In genomic region chr10:132418520-132419416, GRCh38 we compare ENCODE assay signal across 8 cellular contexts. TPM values are rescaled to one million over a fixed set of nuclear protein-coding genes. Genes with fewer than 3 reads are reported as not detected.
DNase-seq lines count a peak whose midpoint lies in the region; ATAC-seq and TF ChIP-seq lines count a peak whose summit lies in the region.

No MANE protein-coding gene starts in this region.

- no peaks in the 10 kb centered on the region for H3K27me3 Mint-ChIP-seq in effector memory CD8-positive, alpha-beta T cell

- H3K4me3 Mint-ChIP-seq in effector memory CD8-positive, alpha-beta T cell = no peak overlapping the region

- H3K9me3 Mint-ChIP-seq in effector memory CD8-positive, alpha-beta T cell = no peaks in the 10 kb centered on the region

- peaks cover 14 to 17% of the 10 kb centered on the region in 2 donors for H3K4me1 Mint-ChIP-seq in effector memory CD8-positive, alpha-beta T cell (ENCODE audit: low read depth in 2 of 2)

- ATAC-seq in foreskin keratinocyte = peak; percentile 54
- ATAC-seq in sciatic nerve = peak; percentile 18
- ATAC-seq in effector memory CD8-positive, alpha-beta T cell (replicated peaks) = no peak
- ATAC-seq in GM18511 (IDR thresholded peaks at IDR 0.05; ENCODE audit: unreplicated experiment) = no peak

- H3K36me3 Mint-ChIP-seq in effector memory CD8-positive, alpha-beta T cell (ENCODE audit: insufficient read depth) = peaks cover 17% of the 10 kb centered on the region

- H3K27me3 ChIP-seq in foreskin keratinocyte = no peaks in the 10 kb centered on the region

- TF ChIP-seq CTCF in foreskin keratinocyte (conservative IDR thresholded peaks at IDR 0.05) = no peak

- DNase-seq in H4 (ENCODE audit: low spot score) = peak; percentile 41
- peak; percentile 60 for DNase-seq in NCI-H526 treated with DMSO at 0.1 percent for 48 hours (lab: John Stamatoyannopoulos, UW)
- DNase-seq in foreskin keratinocyte = peak in 1 of 2 donors; percentile 42
- no peak for DNase-seq in sciatic nerve (ENCODE audit: low spot score)
- no peak for DNase-seq in effector memory CD8-positive, alpha-beta T cell
- DNase-seq in GM03348 (ENCODE audit: low spot score) = no peak
- DNase-seq in activated T-cell treated with anti-CD3 and anti-CD28 coated beads, Interleukin-2, amount 50 U/mL, for 48 hours = no peak

- peaks cover 21% of the 10 kb centered on the region for H3K4me1 ChIP-seq in foreskin keratinocyte

- intact Hi-C loops in sciatic nerve (cut with DNase I) = no loop called here

- H3K27ac Mint-ChIP-seq in effector memory CD8-positive, alpha-beta T cell = no peak overlapping the region

- peak overlapping the region; percentile 57 for H3K27ac ChIP-seq in foreskin keratinocyte

RNA-seq across cellular contexts. Expression of gene PWWP2B, which starts 21.8 kb away (rescaled TPM):
- 2.2 and 6.2 TPM in 2 replicates for total RNA-seq in H4 (2014; rRNA removed; shearing (Covaris generic))
- 10.5 and 12.5 TPM in 2 replicates for total RNA-seq in foreskin keratinocyte
- polyA plus RNA-seq in foreskin keratinocyte = 11.0 and 14.0 TPM in 2 replicates
- 13.3 TPM for total RNA-seq in sciatic nerve

Comparison
In these comparisons a context has a peak if more than half of its experiments do, and no peak if none do; other contexts are left out.
1. DNase-seq: peak in H4 (single experiment) and NCI-H526 treated with DMSO at 0.1 percent for 48 hours (single experiment); none in sciatic nerve (single experiment), effector memory CD8-positive, alpha-beta T cell (0 of 3), GM03348 (single experiment) and activated T-cell treated with anti-CD3 and anti-CD28 coated beads, Interleukin-2, amount 50 U/mL, for 48 hours (0 of 2).
2. ATAC-seq: peak in foreskin keratinocyte (single experiment) and sciatic nerve (single experiment); none in effector memory CD8-positive, alpha-beta T cell (single experiment) and GM18511 (single experiment).